In the genomic region with DNA sequence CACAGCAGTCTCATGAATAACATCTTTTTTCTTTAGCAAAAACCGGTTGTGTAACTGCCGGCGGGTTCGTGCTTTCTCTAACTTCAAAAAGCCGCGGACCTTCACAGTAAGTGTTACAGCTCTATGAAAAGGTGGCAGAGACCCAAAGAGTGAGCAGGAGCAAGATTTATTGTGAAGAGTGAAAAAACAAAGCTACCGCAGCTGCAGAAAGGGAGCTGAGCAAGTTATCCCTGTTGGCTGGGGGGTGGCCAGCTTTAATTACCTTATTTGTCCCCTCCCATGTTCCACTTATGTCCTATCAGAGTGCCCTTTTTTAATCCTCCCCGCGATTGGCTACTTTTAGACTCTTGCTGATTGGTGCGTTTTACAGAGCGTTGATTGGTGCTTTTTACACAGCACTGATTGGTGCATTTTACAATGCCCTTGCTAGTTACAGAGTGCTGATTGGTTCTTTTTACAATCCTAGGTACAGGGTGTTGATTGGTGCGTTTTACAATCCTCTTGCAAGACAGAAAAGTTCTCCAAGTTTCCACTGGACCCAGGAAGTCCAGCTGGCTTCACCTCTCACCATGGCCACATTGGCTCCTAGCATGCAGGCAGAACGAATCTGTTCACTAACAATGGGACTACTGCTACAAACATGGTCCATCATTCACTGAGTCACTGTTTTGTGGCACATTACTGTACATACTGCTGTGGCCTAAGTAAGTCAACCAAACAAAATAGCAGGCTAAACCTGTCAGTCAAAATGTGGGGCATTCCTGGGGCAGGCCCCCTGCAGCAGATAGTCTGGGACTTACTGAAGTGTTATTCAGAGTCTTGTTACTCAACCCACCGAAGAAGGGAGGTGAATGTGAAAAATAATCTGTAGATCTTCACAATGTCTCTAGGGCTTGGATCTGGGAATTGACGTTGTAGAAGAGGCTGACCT, we compare ENCODE assay signal across 18 cellular contexts. TPM values are rescaled to one million over a fixed set of nuclear protein-coding genes. Genes with fewer than 3 reads are reported as not detected.
DNase-seq lines count a peak whose midpoint lies in the region; ATAC-seq and TF ChIP-seq lines count a peak whose summit lies in the region.
"Had no signal": no experiment of that assay in that cellular context is flagged by ENCODE, and none has a peak within 500 bp of the region (broad histone marks: within the 10 kb centered on the region; RNA-seq: fewer than 3 reads in every experiment).

No MANE protein-coding gene starts in this region.

- H3K27ac Mint-ChIP-seq in T-helper 1 cell treated with Interleukin-12 subunit alpha and Interleukin-12 subunit beta and Interleukin-4 antibody, amounts not matched to agents 30 μg/mL and 1 μg/mL, for 36 hours: peak overlapping the region; percentile 23
- no peak overlapping the region for H3K27ac Mint-ChIP-seq in WTC11

- peaks cover 5% of the 10 kb centered on the region for H3K27me3 Mint-ChIP-seq in T-helper 1 cell treated with Interleukin-12 subunit alpha and Interleukin-12 subunit beta and Interleukin-4 antibody, amounts not matched to agents 30 μg/mL and 1 μg/mL, for 36 hours (ENCODE audit: low read depth)
- H3K27me3 Mint-ChIP-seq in WTC11 (ENCODE audit: low read depth): no peaks in the 10 kb centered on the region

- peaks cover 17% of the 10 kb centered on the region for H3K9me3 Mint-ChIP-seq in T-helper 1 cell treated with Interleukin-12 subunit alpha and Interleukin-12 subunit beta and Interleukin-4 antibody, amounts not matched to agents 30 μg/mL and 1 μg/mL, for 36 hours
- H3K9me3 Mint-ChIP-seq in WTC11: peaks cover 7% of the 10 kb centered on the region

- no peak overlapping the region for H3K4me3 ChIP-seq in fibroblast of mammary gland (ENCODE audit: control insufficient read depth, low read depth, low read length)
- H3K4me3 ChIP-seq: SJCRH30 had no signal

- H3K4me1 Mint-ChIP-seq in T-helper 1 cell treated with Interleukin-12 subunit alpha and Interleukin-12 subunit beta and Interleukin-4 antibody, amounts not matched to agents 30 μg/mL and 1 μg/mL, for 36 hours (ENCODE audit: low read depth): peaks cover 27% of the 10 kb centered on the region
- peaks cover 12% of the 10 kb centered on the region for H3K4me1 Mint-ChIP-seq in WTC11

- in situ Hi-C loops in GM13977 (cut with MboI; ENCODE audit: low pct_unique_long_range_greater_than_20kb, low sequenced_read_pairs, unreplicated experiment): no loop called here

- no peak for ATAC-seq in WTC11
- ATAC-seq: left colon had no signal

- CTCF ChIA-PET in WTC11 (lab: Charles Lee): interaction anchor here (0.5 to 2.9 kb wide), 11 partner anchors 9 to 1926 kb away, joined by 3 to 57 read pairs (median 4); partner anchors contain the start of gene DTNBP1

- H3K4me3 Mint-ChIP-seq in T-helper 1 cell treated with Interleukin-12 subunit alpha and Interleukin-12 subunit beta and Interleukin-4 antibody, amounts not matched to agents 30 μg/mL and 1 μg/mL, for 36 hours: no peak overlapping the region
- H3K4me3 Mint-ChIP-seq in WTC11: no peak overlapping the region

- DNase-seq in T-helper 1 cell: no peak
- DNase-seq in WTC11 (ENCODE audit: low spot score): no peak
- peak; percentile 4 for DNase-seq in fibroblast of mammary gland (ENCODE audit: low read depth)
- DNase-seq in renal cortical epithelial cell (ENCODE audit: low read depth): peak; percentile 59
- DNase-seq in midbrain (lab: John Stamatoyannopoulos, UW): no peak
- no peak for DNase-seq in GM13977 (ENCODE audit: low spot score)
- no peak for DNase-seq in KG1 (lab: John Stamatoyannopoulos, UW)
- DNase-seq: activated CD8-positive, alpha-beta memory T cell treated with anti-CD3 and anti-CD28 coated beads for 24 hours; activated gamma-delta T cell treated with Interleukin-2 at 50 U/mL for 16 hours; C1 segment of cervical spinal cord; DMS79 treated with DMSO at 0.1 percent for 48 hours; hypothalamus; left colon; NCI-H1694 treated with DMSO at 0.1 percent for 48 hours; NCI-H446 treated with DMSO at 0.1 percent for 48 hours; SJCRH30 had no signal

- POLR2A ChIA-PET in WTC11 (lab: Charles Lee): interaction anchor here (0.7 kb wide), 1 partner anchor 519 kb away, joined by 7 read pairs; no protein-coding TSS in a partner anchor

- peaks cover 8% of the 10 kb centered on the region for H3K36me3 Mint-ChIP-seq in T-helper 1 cell treated with Interleukin-12 subunit alpha and Interleukin-12 subunit beta and Interleukin-4 antibody, amounts not matched to agents 30 μg/mL and 1 μg/mL, for 36 hours (ENCODE audit: low read depth)
- H3K36me3 Mint-ChIP-seq in WTC11: peaks cover 3% of the 10 kb centered on the region

- no peak for TF ChIP-seq CTCF in WTC11 (IDR thresholded peaks at IDR 0.05)
- no peak for TF ChIP-seq CTCF in fibroblast of mammary gland (conservative IDR thresholded peaks at IDR 0.05; ENCODE audit: control insufficient read depth, insufficient read depth, low read depth, low read length)
- no peak for TF ChIP-seq CTCF in GM13977 (IDR thresholded peaks at IDR 0.05; ENCODE audit: extremely low read depth, insufficient read depth, missing control alignments)

TF ChIP-seq in WTC11, 78 proteins besides CTCF, POLR2A, EP300 and RAD21:
- TF ChIP-seq KAT7 (CRISPR knock-in tag; IDR thresholded peaks at IDR 0.05; ENCODE audit: borderline replicate concordance): no peak
- TF ChIP-seq NFYB (CRISPR knock-in tag; conservative IDR thresholded peaks at IDR 0.05; ENCODE audit: low read depth): 0 out of 2 replicates have a peak, but pooled peaks have one; percentile 14
- no peak for TF ChIP-seq FOXK1 (CRISPR knock-in tag; IDR thresholded peaks at IDR 0.05)
- no peak for TF ChIP-seq SP1 (CRISPR knock-in tag; conservative IDR thresholded peaks at IDR 0.05)
- no peak for TF ChIP-seq AR (CRISPR knock-in tag; IDR thresholded peaks at IDR 0.05)

RNA-seq across cellular contexts. Expression of gene MYLIP, which starts 52.8 kb away (rescaled TPM):
- total RNA-seq in WTC11 (2021) (43.4 to 50.0 TPM (median 44.5 TPM) in 3 replicates), renal cortical epithelial cell (8.0 and 22.3 TPM in 2 replicates)

RNA-seq across cellular contexts. Expression of gene GMPR, which starts 56.7 kb away (rescaled TPM):
- total RNA-seq in WTC11 (2021): 2.2 to 2.8 TPM (median 2.4 TPM) in 3 replicates
- total RNA-seq in renal cortical epithelial cell: 3.6 and 9.5 TPM in 2 replicates
- total RNA-seq: OCI-LY7 had no signal

Comparison
In these comparisons a context has a peak if more than half of its experiments do, and no peak if none do; other contexts are left out.
1. DNase-seq: peak in fibroblast of mammary gland (single experiment) and renal cortical epithelial cell (single experiment); none in T-helper 1 cell (0 of 5), WTC11 (single experiment), midbrain (single experiment), GM13977 (single experiment) and KG1 (single experiment).